In genomic region chr3:49661281-49661680, GRCh38 we compare ENCODE assay signal across 21 cellular contexts. TPM values are rescaled to one million over a fixed set of nuclear protein-coding genes. Genes with fewer than 3 reads are reported as not detected.
"Had no signal": no experiment of that assay in that cellular context is flagged by ENCODE, and none has a peak within 500 bp of the region (broad histone marks: within the 10 kb centered on the region; RNA-seq: fewer than 3 reads in every experiment).

No MANE protein-coding gene starts in this region.

- H3K27me3 Mint-ChIP-seq: activated CD8-positive, alpha-beta T cell treated with anti-CD3 and anti-CD28 coated beads for 36 hours had no signal

- DNase-seq: activated CD4-positive, alpha-beta T cell treated with anti-CD3 and anti-CD28 coated beads, Interleukin-2, amount 10 ng/mL, durations not matched to agents 24 days and 14 days; activated CD8-positive, alpha-beta T cell treated with anti-CD3 and anti-CD28 coated beads for 36 hours; activated naive CD4-positive, alpha-beta T cell treated with Interleukin-2 at 50 U/mL for 16 hours; activated naive CD8-positive, alpha-beta T cell treated with anti-CD3 and anti-CD28 coated beads, Interleukin-2, amount 10 ng/mL, durations not matched to agents 7 days and 5 days; activated T-cell treated with anti-CD3 and anti-CD28 coated beads, Interleukin-2, amount 50 U/mL, for 1 hour; aorta; heart right ventricle; mesendoderm; naive thymus-derived CD8-positive, alpha-beta T cell; ovary; right lobe of liver; small intestine; stimulated activated CD4-positive, alpha-beta T cell treated with anti-CD3 and anti-CD28 coated beads, Interleukin-15, amount 100 ng/mL, for 24 hours; stimulated activated CD4-positive, alpha-beta T cell treated with anti-CD3 and anti-CD28 coated beads, Interleukin-2, amount 100 ng/mL, for 48 hours; stomach; T1000 had no signal

- H3K4me3 Mint-ChIP-seq: activated CD4-positive, alpha-beta T cell treated with anti-CD3 and anti-CD28 coated beads, Interleukin-2, amount 10 ng/mL, durations not matched to agents 24 days and 14 days; activated CD8-positive, alpha-beta T cell treated with anti-CD3 and anti-CD28 coated beads for 36 hours; activated naive CD8-positive, alpha-beta T cell treated with anti-CD3 and anti-CD28 coated beads, Interleukin-2, amount 10 ng/mL, durations not matched to agents 7 days and 5 days; naive thymus-derived CD8-positive, alpha-beta T cell had no signal

- H3K27ac Mint-ChIP-seq: activated CD4-positive, alpha-beta T cell treated with anti-CD3 and anti-CD28 coated beads, Interleukin-2, amount 10 ng/mL, durations not matched to agents 24 days and 14 days; activated CD8-positive, alpha-beta T cell treated with anti-CD3 and anti-CD28 coated beads for 36 hours; activated naive CD8-positive, alpha-beta T cell treated with anti-CD3 and anti-CD28 coated beads, Interleukin-2, amount 10 ng/mL, durations not matched to agents 7 days and 5 days; activated T-helper 2 cell treated with anti-CD3 and anti-CD28 coated beads, Interferon-gamma antibody, Interleukin-2, Interleukin-4, amounts not matched to agents 10 μg/mL and 5 μg/mL and 100 μg/mL, durations not matched to agents 14 hours and 24 hours and 36 hours; naive thymus-derived CD8-positive, alpha-beta T cell had no signal

- H3K36me3 Mint-ChIP-seq: activated naive CD8-positive, alpha-beta T cell treated with anti-CD3 and anti-CD28 coated beads, Interleukin-2, amount 10 ng/mL, durations not matched to agents 7 days and 5 days; naive thymus-derived CD8-positive, alpha-beta T cell had no signal

- H3K27ac ChIP-seq: breast epithelium, coronary artery, gastroesophageal sphincter, heart right ventricle, ovary, right lobe of liver, stomach had no signal

- ATAC-seq: activated CD8-positive, alpha-beta T cell treated with anti-CD3 and anti-CD28 coated beads for 36 hours; gastroesophageal sphincter; heart right ventricle; naive thymus-derived CD8-positive, alpha-beta T cell; right lobe of liver had no signal

- H3K9me3 ChIP-seq: breast epithelium, gastroesophageal sphincter, heart right ventricle, ovary, right lobe of liver, stomach had no signal

- H3K4me1 Mint-ChIP-seq: naive thymus-derived CD8-positive, alpha-beta T cell had no signal

- H3K9me3 Mint-ChIP-seq: activated CD4-positive, alpha-beta T cell treated with anti-CD3 and anti-CD28 coated beads, Interleukin-2, amount 10 ng/mL, durations not matched to agents 24 days and 14 days; activated CD8-positive, alpha-beta T cell treated with anti-CD3 and anti-CD28 coated beads for 36 hours; activated naive CD8-positive, alpha-beta T cell treated with anti-CD3 and anti-CD28 coated beads, Interleukin-2, amount 10 ng/mL, durations not matched to agents 7 days and 5 days; activated T-helper 2 cell treated with anti-CD3 and anti-CD28 coated beads, Interferon-gamma antibody, Interleukin-2, Interleukin-4, amounts not matched to agents 10 μg/mL and 5 μg/mL and 100 μg/mL, durations not matched to agents 14 hours and 24 hours and 36 hours; naive thymus-derived CD8-positive, alpha-beta T cell had no signal

- H3K27me3 ChIP-seq: breast epithelium, heart right ventricle, ovary, right lobe of liver had no signal

- H3K36me3 ChIP-seq: breast epithelium, gastroesophageal sphincter, heart right ventricle, ovary, right lobe of liver, stomach had no signal

- H3K4me3 ChIP-seq: breast epithelium, coronary artery, gastroesophageal sphincter, heart right ventricle, ovary, right lobe of liver, stomach had no signal

RNA-seq across cellular contexts. Expression of gene AMIGO3, which starts 58.2 kb away (rescaled TPM):
- total RNA-seq: activated T-helper 2 cell treated with anti-CD3 and anti-CD28 coated beads, Interferon-gamma antibody, Interleukin-2, Interleukin-4, amounts not matched to agents 10 μg/mL and 5 μg/mL and 100 μg/mL, durations not matched to agents 14 hours and 24 hours and 36 hours; aorta; pulmonary artery endothelial cell had no signal
